In the genomic region with DNA sequence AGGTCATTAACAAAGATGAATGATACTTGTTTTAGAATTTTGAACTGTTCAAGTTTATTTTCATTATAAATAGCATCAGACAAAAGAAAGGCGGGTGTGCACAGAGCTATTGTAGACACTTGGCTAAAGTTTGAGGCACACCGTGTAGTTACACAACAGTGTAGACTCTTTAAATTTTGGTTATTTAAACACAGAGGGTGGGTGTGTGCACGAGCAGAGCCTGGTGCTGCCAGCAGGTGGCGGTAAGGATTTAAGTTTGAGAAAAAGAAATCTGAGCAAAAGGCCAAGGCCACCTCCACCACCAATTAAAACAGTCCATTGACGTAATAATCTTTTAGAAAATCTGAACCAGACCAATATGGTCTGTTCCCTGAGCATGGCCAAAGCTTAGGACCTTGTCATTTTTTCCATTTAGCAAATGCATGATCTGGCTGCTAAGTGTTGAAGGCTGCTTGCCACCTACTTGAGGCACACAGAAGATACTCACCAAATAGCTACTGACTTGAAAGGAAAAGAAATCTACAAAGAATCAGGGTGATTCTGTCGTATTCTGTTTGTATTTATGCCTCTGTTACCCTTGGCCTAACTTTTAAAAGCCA, we compare ENCODE assay signal across 8 cellular contexts. TPM values are rescaled to one million over a fixed set of nuclear protein-coding genes. Genes with fewer than 3 reads are reported as not detected.
DNase-seq lines count a peak whose midpoint lies in the region; ATAC-seq and TF ChIP-seq lines count a peak whose summit lies in the region.

No MANE protein-coding gene starts in this region.

- H3K4me1 Mint-ChIP-seq in CD4-positive, alpha-beta T cell (ENCODE audit: low read depth), result peaks cover 5% of the 10 kb centered on the region
- H3K4me1 Mint-ChIP-seq in T-helper 2 cell treated with Interferon-gamma antibody and Interleukin-4, amounts not matched to agents 5 μg/mL and 100 μg/mL, for 36 hours (ENCODE audit: low read depth), result no peaks in the 10 kb centered on the region
- H3K4me1 Mint-ChIP-seq in neural crest cell, result no peaks in the 10 kb centered on the region

- intact Hi-C loops in CD4-positive, alpha-beta T cell (cut with DNase I, micrococcal nuclease), result no loop called here

- TF ChIP-seq CTCF in CD4-positive, alpha-beta T cell (IDR thresholded peaks at IDR 0.05), result peak; percentile 70
- TF ChIP-seq CTCF in HFF-Myc (IDR thresholded peaks at IDR 0.05; ENCODE audit: low read depth, low read length, missing control alignments), result peak; percentile 82
- peak; percentile 75 for TF ChIP-seq CTCF in neural crest cell (conservative IDR thresholded peaks at IDR 0.05)

- POLR2A ChIA-PET in CD4-positive, alpha-beta T cell (lab: Charles Lee), result no interaction called here

- no peaks in the 10 kb centered on the region for H3K9me3 ChIP-seq in CD4-positive, alpha-beta T cell (ENCODE audit: control insufficient read depth, low read length)

- no peaks in the 10 kb centered on the region for H3K27me3 ChIP-seq in CD4-positive, alpha-beta T cell (ENCODE audit: control insufficient read depth, insufficient read depth, low read length)

- peaks cover 86% of the 10 kb centered on the region for H3K36me3 Mint-ChIP-seq in CD4-positive, alpha-beta T cell (ENCODE audit: low read depth)
- H3K36me3 Mint-ChIP-seq in T-helper 2 cell treated with Interferon-gamma antibody and Interleukin-4, amounts not matched to agents 5 μg/mL and 100 μg/mL, for 36 hours (ENCODE audit: low read depth), result peaks cover 32% of the 10 kb centered on the region
- peaks cover 5% of the 10 kb centered on the region for H3K36me3 Mint-ChIP-seq in neural crest cell (ENCODE audit: low read depth)

- no peaks in the 10 kb centered on the region for H3K9me3 Mint-ChIP-seq in CD4-positive, alpha-beta T cell
- H3K9me3 Mint-ChIP-seq in T-helper 2 cell treated with Interferon-gamma antibody and Interleukin-4, amounts not matched to agents 5 μg/mL and 100 μg/mL, for 36 hours, result no peaks in the 10 kb centered on the region
- H3K9me3 Mint-ChIP-seq in neural crest cell, result no peaks in the 10 kb centered on the region

- peak in 6 of 10 experiments; percentile 10 to 33 (median 21) for DNase-seq in CD4-positive, alpha-beta T cell
- DNase-seq in HFF-Myc (ENCODE audit: extremely low read depth, low read depth) (no peak), neural crest cell (ENCODE audit: low read depth, low spot score) (peak; percentile 55), inferior parietal cortex (ENCODE audit: extremely low spot score) (no peak)
- peak; percentile 26 for DNase-seq in T-helper 2 cell treated with Interferon-gamma antibody and Interleukin-4, amounts not matched to agents 5 μg/mL and 100 μg/mL, for 36 hours (ENCODE audit: low spot score)
- peak; percentile 17 for DNase-seq in effector CD4-positive, alpha-beta T cell

- H3K4me3 ChIP-seq in HFF-Myc (replicated peaks; ENCODE audit: low read depth, low read length), result no peak overlapping the region

- no peak overlapping the region for H3K27ac ChIP-seq in CD4-positive, alpha-beta T cell (ENCODE audit: low read depth, low read length)

- peak; percentile 58 for ATAC-seq in CD4-positive, alpha-beta T cell (ENCODE audit: poor library complexity)
- ATAC-seq in HG03457 (IDR thresholded peaks at IDR 0.05; ENCODE audit: unreplicated experiment) (no peak), HG03025 (IDR thresholded peaks at IDR 0.05; ENCODE audit: low FRiP score, unreplicated experiment) (no peak)

- no peak overlapping the region for H3K27ac Mint-ChIP-seq in CD4-positive, alpha-beta T cell
- no peak overlapping the region for H3K27ac Mint-ChIP-seq in T-helper 2 cell treated with Interferon-gamma antibody and Interleukin-4, amounts not matched to agents 5 μg/mL and 100 μg/mL, for 36 hours
- H3K27ac Mint-ChIP-seq in neural crest cell (ENCODE audit: unreplicated experiment), result no peak overlapping the region

- CTCF ChIA-PET in CD4-positive, alpha-beta T cell (lab: Charles Lee), result interaction anchor here (0.5 kb wide), 1 partner anchor 198 kb away, joined by 3 read pairs; no protein-coding TSS in a partner anchor

- H3K27me3 Mint-ChIP-seq in CD4-positive, alpha-beta T cell, result no peaks in the 10 kb centered on the region
- no peaks in the 10 kb centered on the region for H3K27me3 Mint-ChIP-seq in T-helper 2 cell treated with Interferon-gamma antibody and Interleukin-4, amounts not matched to agents 5 μg/mL and 100 μg/mL, for 36 hours (ENCODE audit: low read depth)
- no peaks in the 10 kb centered on the region for H3K27me3 Mint-ChIP-seq in neural crest cell (ENCODE audit: low read depth)

- H3K4me3 Mint-ChIP-seq in CD4-positive, alpha-beta T cell, result no peak overlapping the region
- H3K4me3 Mint-ChIP-seq in T-helper 2 cell treated with Interferon-gamma antibody and Interleukin-4, amounts not matched to agents 5 μg/mL and 100 μg/mL, for 36 hours, result no peak overlapping the region
- H3K4me3 Mint-ChIP-seq in neural crest cell, result no peak overlapping the region

RNA-seq across cellular contexts. Expression of gene COPS7B, which starts 14.3 kb away (rescaled TPM):
- 10 to 100 TPM; 27.6 to 29.9 TPM for total RNA-seq in CD4-positive, alpha-beta T cell
- 62.9 and 64.1 TPM in 2 replicates for total RNA-seq in neural crest cell

RNA-seq across cellular contexts. Expression of gene PDE6D, which starts 19.5 kb away (rescaled TPM):
- total RNA-seq in CD4-positive, alpha-beta T cell, result 1 to 10 TPM; 5.9 to 7.0 TPM
- 35.8 and 38.8 TPM in 2 replicates for total RNA-seq in neural crest cell

Comparison
In these comparisons a context has a peak if more than half of its experiments do, and no peak if none do; other contexts are left out.
1. DNase-seq: peak in CD4-positive, alpha-beta T cell (6 of 10), T-helper 2 cell treated with Interferon-gamma antibody and Interleukin-4, amounts not matched to agents 5 μg/mL and 100 μg/mL, for 36 hours (single experiment), effector CD4-positive, alpha-beta T cell (single experiment) and neural crest cell (single experiment); none in HFF-Myc (single experiment) and inferior parietal cortex (single experiment).
2. Peak in every context shown above with its lines, with median percentiles within 50 percentile points of each other: CTCF ChIP-seq.